Comparison of ENCODE assay signal across 22 cellular contexts in genomic region chr1:231727171-231727570, GRCh38.
"Had no signal": no experiment of that assay in that cellular context is flagged by ENCODE, and none has a peak within 500 bp of the region (broad histone marks: within the 10 kb centered on the region; RNA-seq: fewer than 3 reads in every experiment).

No MANE protein-coding gene starts in this region.

- H3K9me3 ChIP-seq: MG63, Peyer's patch, SJSA1 had no signal

- H3K36me3 ChIP-seq: MG63, Peyer's patch, SJSA1 had no signal

- H3K27me3 ChIP-seq: MG63, Peyer's patch, SJSA1 had no signal

- H3K4me3 ChIP-seq: MG63, Peyer's patch, SJSA1 had no signal

- H3K4me1 ChIP-seq: Peyer's patch had no signal

- DNase-seq: activated B cell treated with CpG ODN at 0.5 μM for 24 hours; activated CD4-positive, alpha-beta T cell treated with anti-CD3 and anti-CD28 coated beads for 1 hour; activated CD4-positive, alpha-beta T cell treated with anti-CD3 and anti-CD28 coated beads, Interleukin-2, amount 10 ng/mL, durations not matched to agents 24 days and 14 days; activated CD4-positive, alpha-beta T cell treated with anti-CD3 and anti-CD28 coated beads, Interleukin-2, amount 50 U/mL, for 48 hours; activated CD8-positive, alpha-beta memory T cell treated with anti-CD3 and anti-CD28 coated beads for 24 hours; activated effector memory CD4-positive, alpha-beta T cell treated with anti-CD3 and anti-CD28 coated beads, Interleukin-2, amount 50 U/mL, for 16 hours; activated naive CD4-positive, alpha-beta T cell treated with Interleukin-2 at 50 U/mL for 16 hours; activated naive CD8-positive, alpha-beta T cell treated with anti-CD3 and anti-CD28 coated beads, Interleukin-2, amount 50 U/mL, for 24 hours; activated T-cell treated with anti-CD3 and anti-CD28 coated beads, Interleukin-2, amount 50 U/mL, for 4 hours; amygdala; MG63; NCI-H1092 treated with DMSO at 0.1 percent for 48 hours; NCI-H1417 treated with DMSO at 0.1 percent for 48 hours; NCI-H1694; NCI-H2029; NCI-H2107; NCI-H524; Peyer's patch; SHP77; T-helper 17 cell; T-helper 9 cell had no signal

- H3K27ac ChIP-seq: Peyer's patch, SJSA1 had no signal
